Comparison of ENCODE assay signal across 16 cellular contexts in the genomic region with DNA sequence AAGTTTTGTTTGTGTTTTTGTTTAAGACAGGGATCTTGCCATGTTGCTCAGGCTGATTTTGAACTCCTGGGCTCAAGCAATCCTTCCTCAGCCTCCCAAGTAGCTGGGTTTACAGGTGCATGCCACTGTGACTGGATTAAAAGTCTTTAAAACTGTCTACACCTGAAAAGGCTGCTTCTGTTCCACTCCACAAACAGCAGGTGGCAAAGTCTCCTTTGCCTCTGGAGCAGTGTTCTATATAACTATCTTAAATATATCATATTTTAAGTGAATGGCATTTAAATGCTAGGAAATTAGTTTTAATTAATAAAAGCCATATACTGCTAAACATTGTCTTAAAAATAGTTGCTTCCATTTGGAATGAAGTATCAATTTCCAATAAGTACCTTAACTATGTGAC.
DNase-seq lines count a peak whose midpoint lies in the region; ATAC-seq and TF ChIP-seq lines count a peak whose summit lies in the region.
"Had no signal": no experiment of that assay in that cellular context is flagged by ENCODE, and none has a peak within 500 bp of the region (broad histone marks: within the 10 kb centered on the region; RNA-seq: fewer than 3 reads in every experiment).

No MANE protein-coding gene starts in this region.

- H3K27me3 ChIP-seq in Caco-2 (replicated peaks; ENCODE audit: control insufficient read depth, insufficient read depth, low read length): no peaks in the 10 kb centered on the region
- no peaks in the 10 kb centered on the region for H3K27me3 ChIP-seq in brain microvascular endothelial cell (replicated peaks)
- H3K27me3 ChIP-seq: cardiac muscle cell had no signal

- peak; percentile 22 to 37 for TF ChIP-seq CTCF in Caco-2 (IDR thresholded peaks at IDR 0.05; ENCODE audit: insufficient read depth in 1 of 2, low read depth in 1 of 2, low read length in 1 of 2, severe bottlenecking in 1 of 2, unreplicated experiment in 1 of 2)
- no peak for TF ChIP-seq CTCF in NB4 (IDR thresholded peaks at IDR 0.05; ENCODE audit: low read depth, low read length)
- peak; percentile 47 for TF ChIP-seq CTCF in brain microvascular endothelial cell (IDR thresholded peaks at IDR 0.05; ENCODE audit: low read depth, low read length, missing control alignments)

- no peaks in the 10 kb centered on the region for H3K9me3 Mint-ChIP-seq in Caco-2 (ENCODE audit: unreplicated experiment)
- H3K9me3 Mint-ChIP-seq: CD4-positive, alpha-beta T cell; neural crest cell; stimulated activated naive CD8-positive, alpha-beta T cell treated with anti-CD3 and anti-CD28 coated beads, Interleukin-15, Interleukin-2, amounts not matched to agents 100 ng/mL and 50 ng/mL, for 24 hours had no signal

- intact Hi-C loops in Caco-2 (cut with micrococcal nuclease; ENCODE audit: unreplicated experiment): loop anchor here (1.0 kb wide), 1 partner anchor 171 kb away; a partner anchor contains a TSS

- ATAC-seq in left lobe of liver: peak; percentile 67
- ATAC-seq in HG03025 (IDR thresholded peaks at IDR 0.05; ENCODE audit: low FRiP score, unreplicated experiment): no peak
- ATAC-seq in GM21576 (IDR thresholded peaks at IDR 0.05; ENCODE audit: unreplicated experiment): no peak
- no peak for ATAC-seq in T-helper 17 cell

- H3K4me3 Mint-ChIP-seq in Caco-2 (ENCODE audit: unreplicated experiment) (no peak overlapping the region), T-helper 17 cell (no peak overlapping the region)
- H3K4me3 Mint-ChIP-seq: CD4-positive, alpha-beta T cell; neural crest cell; stimulated activated naive CD8-positive, alpha-beta T cell treated with anti-CD3 and anti-CD28 coated beads, Interleukin-15, Interleukin-2, amounts not matched to agents 100 ng/mL and 50 ng/mL, for 24 hours had no signal

- H3K36me3 Mint-ChIP-seq in Caco-2 (ENCODE audit: insufficient read depth, unreplicated experiment) (peaks cover 21% of the 10 kb centered on the region), T-helper 17 cell (ENCODE audit: low read depth) (peaks cover 2% of the 10 kb centered on the region)

- TF ChIP-seq POLR2A in NB4 (IDR thresholded peaks at IDR 0.05; ENCODE audit: extremely low read depth, insufficient read length): no peak

- H3K36me3 ChIP-seq in Caco-2 (ENCODE audit: control insufficient read depth, insufficient read depth, low read length): no peaks in the 10 kb centered on the region
- H3K36me3 ChIP-seq in brain microvascular endothelial cell (replicated peaks): no peaks in the 10 kb centered on the region
- H3K36me3 ChIP-seq: cardiac muscle cell had no signal

- H3K4me3 ChIP-seq in Caco-2 (ENCODE audit: low read depth, low read length) (no peak overlapping the region), NB4 (ENCODE audit: low read depth, low read length) (no peak overlapping the region), brain microvascular endothelial cell (ENCODE audit: low read depth, low read length) (no peak overlapping the region)
- H3K4me3 ChIP-seq: cardiac muscle cell, lung had no signal

- no peaks in the 10 kb centered on the region for H3K4me1 Mint-ChIP-seq in Caco-2 (ENCODE audit: low read depth, unreplicated experiment)
- H3K4me1 Mint-ChIP-seq in T-helper 17 cell: no peaks in the 10 kb centered on the region
- H3K4me1 Mint-ChIP-seq: neural crest cell had no signal

- no peaks in the 10 kb centered on the region for H3K4me1 ChIP-seq in Caco-2

- H3K9me3 ChIP-seq in Caco-2: no peaks in the 10 kb centered on the region
- H3K9me3 ChIP-seq in T-helper 17 cell (ENCODE audit: control insufficient read depth, low read length, poor library complexity, severe bottlenecking): no peaks in the 10 kb centered on the region

- CTCF ChIA-PET in Caco-2 (lab: Charles Lee): interaction anchor here (2.6 kb wide), 1 partner anchor 172 kb away, joined by 16 read pairs; a partner anchor contains a TSS

- no peak overlapping the region for H3K27ac ChIP-seq in brain microvascular endothelial cell
- H3K27ac ChIP-seq: cardiac muscle cell had no signal

- H3K27ac Mint-ChIP-seq in Caco-2 (ENCODE audit: unreplicated experiment) (no peak overlapping the region), T-helper 17 cell (no peak overlapping the region)
- H3K27ac Mint-ChIP-seq: CD4-positive, alpha-beta T cell; stimulated activated naive CD8-positive, alpha-beta T cell treated with anti-CD3 and anti-CD28 coated beads, Interleukin-15, Interleukin-2, amounts not matched to agents 100 ng/mL and 50 ng/mL, for 24 hours had no signal

- no TSS peak for BruUV-seq in Caco-2 (replicated peaks; lab: Mats Ljungman, UMichigan)

- POLR2A ChIA-PET in Caco-2 (lab: Charles Lee): no interaction called here

- in situ Hi-C loops in brain microvascular endothelial cell (cut with HindIII; ENCODE audit: low pct_ligation_motif_present, low sequenced_read_pairs): no loop called here

- no peaks in the 10 kb centered on the region for H3K27me3 Mint-ChIP-seq in Caco-2 (ENCODE audit: insufficient read depth, unreplicated experiment)
- peaks cover 32% of the 10 kb centered on the region for H3K27me3 Mint-ChIP-seq in T-helper 17 cell
- H3K27me3 Mint-ChIP-seq: CD4-positive, alpha-beta T cell had no signal

- DNase-seq in Caco-2: no peak
- DNase-seq in NB4 (ENCODE audit: low read depth): peak; percentile 14
- no peak for DNase-seq in brain microvascular endothelial cell
- no peak for DNase-seq in left lobe of liver (ENCODE audit: low spot score)
- no peak for DNase-seq in iPS-NIHi7 (ENCODE audit: extremely low spot score)
- DNase-seq in T-helper 17 cell: no peak
- DNase-seq: CD4-positive, alpha-beta T cell; head of caudate nucleus; NCI-H1694; SHP77 had no signal
